Comparison of ENCODE assay signal across 23 cellular contexts in the genomic region with DNA sequence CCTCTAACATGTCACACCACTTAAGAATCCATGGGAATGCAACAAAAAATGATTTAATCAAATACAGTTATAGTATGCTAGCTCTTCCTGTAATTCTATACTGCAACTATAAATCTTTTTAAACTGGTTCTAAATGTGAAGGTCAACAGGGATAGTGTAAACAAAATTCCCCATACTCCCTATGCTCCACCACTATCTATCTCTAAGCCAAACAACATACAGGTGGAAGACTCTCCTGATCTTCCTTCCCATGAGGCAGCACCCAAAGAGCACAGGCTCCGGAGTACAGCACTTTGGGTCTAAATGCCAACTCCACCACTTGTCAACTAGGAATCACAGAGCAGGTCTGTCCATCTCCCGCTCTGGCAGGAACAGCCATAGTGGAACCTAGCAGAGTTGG. TPM values are rescaled to one million over a fixed set of nuclear protein-coding genes. Genes with fewer than 3 reads are reported as not detected.
A peak's percentile ranks its signal among the peaks of the same experiment; 100 is the strongest.
DNase-seq lines count a peak whose midpoint lies in the region; TF ChIP-seq lines count a peak whose summit lies in the region.
"Had no signal": no experiment of that assay in that cellular context is flagged by ENCODE, and none has a peak within 500 bp of the region (broad histone marks: within the 10 kb centered on the region; RNA-seq: fewer than 3 reads in every experiment).

No MANE protein-coding gene starts in this region.

- peaks cover 18% of the 10 kb centered on the region for H3K36me3 Mint-ChIP-seq in activated T-cell treated with anti-CD3 and anti-CD28 coated beads, Interleukin-2, amount 50 U/mL, for 24 hours (ENCODE audit: low read depth)
- H3K36me3 Mint-ChIP-seq in activated naive CD8-positive, alpha-beta T cell = peaks cover 19% of the 10 kb centered on the region
- H3K36me3 Mint-ChIP-seq in mesothelial cell of epicardium = peaks cover 10% of the 10 kb centered on the region

- H3K27ac ChIP-seq in HEK293 (ENCODE audit: extremely low read depth, low read depth, low read length) (no peak overlapping the region), neural cell (ENCODE audit: low read length) (no peak overlapping the region), Karpas-422 (ENCODE audit: low read length) (no peak overlapping the region)
- H3K27ac ChIP-seq: KMS-11, psoas muscle, uterus had no signal

- H3K27me3 ChIP-seq in neural cell (ENCODE audit: insufficient read depth, low read depth, low read length) (no peaks in the 10 kb centered on the region), Karpas-422 (ENCODE audit: low read length) (no peaks in the 10 kb centered on the region)
- H3K27me3 ChIP-seq: uterus had no signal

- H4K20me1 ChIP-seq in neural cell (ENCODE audit: insufficient read depth) (peaks cover 27% of the 10 kb centered on the region), Karpas-422 (ENCODE audit: insufficient read depth, low read depth, low read length) (peaks cover 53% of the 10 kb centered on the region)

- TF ChIP-seq CTCF in HEK293 (tag by site-specific recombination; IDR thresholded peaks at IDR 0.05) (no peak), neural cell (IDR thresholded peaks at IDR 0.05; ENCODE audit: poor library complexity, severe bottlenecking) (no peak), mesothelial cell of epicardium (IDR thresholded peaks at IDR 0.05; ENCODE audit: unreplicated experiment) (no peak)

- H3K27ac Mint-ChIP-seq in activated T-cell treated with anti-CD3 and anti-CD28 coated beads, Interleukin-2, amount 50 U/mL, for 24 hours = peak overlapping the region; percentile 83
- H3K27ac Mint-ChIP-seq in activated naive CD8-positive, alpha-beta T cell = peak overlapping the region; percentile 85
- no peak overlapping the region for H3K27ac Mint-ChIP-seq in mesothelial cell of epicardium

- no peaks in the 10 kb centered on the region for H3F3A ChIP-seq in neural cell (ENCODE audit: insufficient read depth, low read length, poor library complexity, severe bottlenecking)

- H3K9me3 Mint-ChIP-seq in activated T-cell treated with anti-CD3 and anti-CD28 coated beads, Interleukin-2, amount 50 U/mL, for 24 hours = peaks cover 2% of the 10 kb centered on the region
- H3K9me3 Mint-ChIP-seq in activated naive CD8-positive, alpha-beta T cell (ENCODE audit: low read depth) = peaks cover 3% of the 10 kb centered on the region
- H3K9me3 Mint-ChIP-seq in mesothelial cell of epicardium = no peaks in the 10 kb centered on the region

- peaks cover 31 to 79% of the 10 kb centered on the region in 2 experiments for H3K36me3 ChIP-seq in HEK293 (ENCODE audit: control insufficient read depth in 2 of 2, insufficient read depth in 1 of 2, low read length in 2 of 2)
- H3K36me3 ChIP-seq in neural cell (ENCODE audit: insufficient read depth, low read length) = no peaks in the 10 kb centered on the region
- H3K36me3 ChIP-seq in Karpas-422 (ENCODE audit: insufficient read depth, low read length) = peaks cover 56% of the 10 kb centered on the region
- H3K36me3 ChIP-seq: uterus had no signal

- H3K4me1 Mint-ChIP-seq in activated T-cell treated with anti-CD3 and anti-CD28 coated beads, Interleukin-2, amount 50 U/mL, for 24 hours (ENCODE audit: low read depth) = peaks cover 35% of the 10 kb centered on the region
- peaks cover 41% of the 10 kb centered on the region for H3K4me1 Mint-ChIP-seq in activated naive CD8-positive, alpha-beta T cell (ENCODE audit: low read depth)
- peaks cover 13% of the 10 kb centered on the region for H3K4me1 Mint-ChIP-seq in mesothelial cell of epicardium

- no peak for DNase-seq in activated T-cell treated with anti-CD3 and anti-CD28 coated beads, Interleukin-2, amount 50 U/mL, for 24 hours
- no peak for DNase-seq in activated T-cell treated with anti-CD3 and anti-CD28 coated beads, Interleukin-2, amount 50 U/mL, for 1 hour
- DNase-seq in NCI-H128 (lab: John Stamatoyannopoulos, UW; ENCODE audit: unreplicated experiment) = no peak
- no peak for DNase-seq in Karpas-422
- DNase-seq in mesothelial cell of epicardium (ENCODE audit: low spot score in 2 of 2, unreplicated experiment in 2 of 2) = no peak
- DNase-seq: anterior cingulate cortex; Caco-2; hippocampal formation; naive B cell; NCI-H1105 treated with DMSO at 0.1 percent for 48 hours; NCI-H2171; NCI-H69; PC-3; psoas muscle; stimulated activated CD4-positive, alpha-beta T cell treated with anti-CD3 and anti-CD28 coated beads, Interleukin-2, amount 100 ng/mL, for 48 hours; substantia nigra; T1000; uterus had no signal

- no peak overlapping the region for H3K4me2 ChIP-seq in neural cell (ENCODE audit: low read length)
- H3K4me2 ChIP-seq in Karpas-422 (ENCODE audit: low read depth, low read length, poor library complexity, severe bottlenecking) = no peak overlapping the region

- H3K4me3 ChIP-seq in HEK293 (ENCODE audit: low read depth, low read length) = no peak overlapping the region
- H3K4me3 ChIP-seq in neural cell (ENCODE audit: low read length) = peak overlapping the region; percentile 21
- no peak overlapping the region for H3K4me3 ChIP-seq in Karpas-422 (ENCODE audit: low read length)
- H3K4me3 ChIP-seq: psoas muscle, skin epidermis, uterus had no signal

- CTCF ChIA-PET in HEK293 (lab: Yijun Ruan, JAX) = no interaction called here

- TF ChIP-seq EP300 in neural cell (conservative IDR thresholded peaks at IDR 0.05; ENCODE audit: poor library complexity, severe bottlenecking) = no peak

- TF ChIP-seq RAD21 in neural cell (conservative IDR thresholded peaks at IDR 0.05) = no peak

- no peak overlapping the region for H3K9ac ChIP-seq in neural cell (ENCODE audit: low read length)
- no peak overlapping the region for H3K9ac ChIP-seq in Karpas-422 (ENCODE audit: low read length)
- H3K9ac ChIP-seq: KMS-11 had no signal

- H3K79me2 ChIP-seq in neural cell (replicated peaks; ENCODE audit: insufficient read depth, low read length) = peaks cover 67% of the 10 kb centered on the region
- peaks cover 91% of the 10 kb centered on the region for H3K79me2 ChIP-seq in Karpas-422 (ENCODE audit: low read length)

- H2AFZ ChIP-seq in neural cell (ENCODE audit: low read depth, low read length) (no peak overlapping the region), Karpas-422 (ENCODE audit: low read length) (no peak overlapping the region)

- H3K9me2 ChIP-seq in neural cell (ENCODE audit: insufficient read depth, low read length) (no peaks in the 10 kb centered on the region), Karpas-422 (replicated peaks; ENCODE audit: insufficient read depth, low read length) (no peaks in the 10 kb centered on the region)

- H3K27me3 Mint-ChIP-seq in activated T-cell treated with anti-CD3 and anti-CD28 coated beads, Interleukin-2, amount 50 U/mL, for 24 hours = no peaks in the 10 kb centered on the region
- no peaks in the 10 kb centered on the region for H3K27me3 Mint-ChIP-seq in activated naive CD8-positive, alpha-beta T cell
- no peaks in the 10 kb centered on the region for H3K27me3 Mint-ChIP-seq in mesothelial cell of epicardium (ENCODE audit: low read depth)
- H3K27me3 Mint-ChIP-seq: naive B cell had no signal

- H3K4me3 Mint-ChIP-seq in activated T-cell treated with anti-CD3 and anti-CD28 coated beads, Interleukin-2, amount 50 U/mL, for 24 hours = peak overlapping the region; percentile 29
- H3K4me3 Mint-ChIP-seq in activated naive CD8-positive, alpha-beta T cell = peak overlapping the region; percentile 97
- no peak overlapping the region for H3K4me3 Mint-ChIP-seq in mesothelial cell of epicardium

- no peaks in the 10 kb centered on the region for H3K9me3 ChIP-seq in HEK293 (ENCODE audit: control insufficient read depth, insufficient read depth, low read depth, low read length)
- H3K9me3 ChIP-seq in neural cell (ENCODE audit: low read length) = no peaks in the 10 kb centered on the region
- H3K9me3 ChIP-seq in Karpas-422 (ENCODE audit: low read length) = no peaks in the 10 kb centered on the region
- H3K9me3 ChIP-seq: Caco-2, psoas muscle, uterus had no signal

- no peaks in the 10 kb centered on the region for H3K4me1 ChIP-seq in HEK293 (ENCODE audit: control insufficient read depth, insufficient read depth, low read length)
- peaks cover 34% of the 10 kb centered on the region for H3K4me1 ChIP-seq in Karpas-422 (ENCODE audit: low read length)

- POLR2A ChIA-PET in HEK293 (lab: Yijun Ruan, JAX) = no interaction called here

TF ChIP-seq in HEK293, 187 proteins besides CTCF, POLR2A, EP300 and RAD21 (continues in another document):
- TF ChIP-seq ZNF629 (tag by site-specific recombination; IDR thresholded peaks at IDR 0.05) = 0 out of 2 replicates have a peak, but pooled peaks have one; percentile 13
- TF ChIP-seq, protein P1, sequence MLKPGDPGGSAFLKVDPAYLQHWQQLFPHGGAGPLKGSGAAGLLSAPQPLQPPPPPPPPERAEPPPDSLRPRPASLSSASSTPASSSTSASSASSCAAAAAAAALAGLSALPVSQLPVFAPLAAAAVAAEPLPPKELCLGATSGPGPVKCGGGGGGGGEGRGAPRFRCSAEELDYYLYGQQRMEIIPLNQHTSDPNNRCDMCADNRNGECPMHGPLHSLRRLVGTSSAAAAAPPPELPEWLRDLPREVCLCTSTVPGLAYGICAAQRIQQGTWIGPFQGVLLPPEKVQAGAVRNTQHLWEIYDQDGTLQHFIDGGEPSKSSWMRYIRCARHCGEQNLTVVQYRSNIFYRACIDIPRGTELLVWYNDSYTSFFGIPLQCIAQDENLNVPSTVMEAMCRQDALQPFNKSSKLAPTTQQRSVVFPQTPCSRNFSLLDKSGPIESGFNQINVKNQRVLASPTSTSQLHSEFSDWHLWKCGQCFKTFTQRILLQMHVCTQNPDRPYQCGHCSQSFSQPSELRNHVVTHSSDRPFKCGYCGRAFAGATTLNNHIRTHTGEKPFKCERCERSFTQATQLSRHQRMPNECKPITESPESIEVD (tag by site-specific recombination; IDR thresholded peaks at IDR 0.05) = 0 out of 2 replicates have a peak, but pooled peaks have one; percentile 24

TF ChIP-seq in neural cell, 6 proteins besides CTCF, POLR2A, EP300 and RAD21 (continues in another document):
- TF ChIP-seq EZH2 (IDR thresholded peaks at IDR 0.05; ENCODE audit: borderline replicate concordance, insufficient read depth, low read length, poor library complexity, severe bottlenecking) = no peak

RNA-seq across cellular contexts. Expression of a gene that starts 4.3 kb away (rescaled TPM):
- 104 and 127 TPM in 2 replicates for polyA plus RNA-seq in neural cell
- 186 and 196 TPM in 2 replicates for polyA minus RNA-seq in neural cell
- total RNA-seq in Karpas-422 (2014; rRNA removed; shearing (Covaris generic); ENCODE audit: low replicate concordance) = 136 and 158 TPM in 2 replicates
- total RNA-seq in mesothelial cell of epicardium = 111 to 118 TPM (median 115 TPM) in 3 replicates
